In the genomic region with DNA sequence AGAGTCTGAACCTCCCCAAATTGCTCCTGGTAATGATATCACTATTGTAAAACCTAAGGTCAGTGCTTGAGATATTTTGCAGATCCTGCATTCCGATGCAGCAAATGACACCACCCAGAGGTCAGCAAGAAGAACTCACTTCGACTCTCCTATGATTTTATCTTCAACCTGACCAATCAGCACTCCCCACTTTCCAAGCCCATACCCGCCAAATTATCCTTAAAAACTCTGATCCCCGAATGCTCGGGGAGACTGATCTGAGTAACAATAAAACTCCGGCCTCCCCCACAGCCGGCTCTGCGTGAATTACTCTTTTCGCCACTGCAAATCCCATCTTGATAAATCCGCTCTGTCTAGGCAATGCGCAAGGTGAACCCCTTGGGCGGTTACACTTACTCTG, we compare ENCODE assay signal across 8 cellular contexts.
A peak's percentile ranks its signal among the peaks of the same experiment; 100 is the strongest.
DNase-seq lines count a peak whose midpoint lies in the region; ATAC-seq and TF ChIP-seq lines count a peak whose summit lies in the region.
"Had no signal": no experiment of that assay in that cellular context is flagged by ENCODE, and none has a peak within 500 bp of the region (broad histone marks: within the 10 kb centered on the region; RNA-seq: fewer than 3 reads in every experiment).

No MANE protein-coding gene starts in this region.

- no peaks in the 10 kb centered on the region for H3K9me3 ChIP-seq in neutrophil

- DNase-seq in NCI-H69 (lab: John Stamatoyannopoulos, UW) (peak; percentile 19), epidermal melanocyte (ENCODE audit: insufficient read length, low spot score) (peak; percentile 51), SHP77 (lab: John Stamatoyannopoulos, UW) (no peak)
- DNase-seq in activated naive CD8-positive, alpha-beta T cell treated with anti-CD3 and anti-CD28 coated beads, Interleukin-2, amount 50 U/mL, for 24 hours = no peak

- TF ChIP-seq CTCF in GM12873 (IDR thresholded peaks at IDR 0.05; ENCODE audit: insufficient read depth, low read depth, low read length, missing control alignments) = peak; percentile 55
- no peak for TF ChIP-seq CTCF in neutrophil (IDR thresholded peaks at IDR 0.05)

- H3K9me3 Mint-ChIP-seq in activated naive CD8-positive, alpha-beta T cell treated with anti-CD3 and anti-CD28 coated beads, Interleukin-2, amount 50 U/mL, for 24 hours = no peaks in the 10 kb centered on the region
- H3K9me3 Mint-ChIP-seq: stimulated activated effector memory CD8-positive, alpha-beta T cell treated with anti-CD3 and anti-CD28 coated beads, Interleukin-12 subunit alpha, Interleukin-12 subunit beta, amount 100 ng/mL, for 72 hours had no signal

- H3K36me3 Mint-ChIP-seq in activated naive CD8-positive, alpha-beta T cell treated with anti-CD3 and anti-CD28 coated beads, Interleukin-2, amount 50 U/mL, for 24 hours (ENCODE audit: low read depth) = peaks cover 2% of the 10 kb centered on the region

- no peak for ATAC-seq in activated naive CD8-positive, alpha-beta T cell treated with anti-CD3 and anti-CD28 coated beads, Interleukin-2, amount 50 U/mL, for 24 hours
- ATAC-seq in GM18909 (IDR thresholded peaks at IDR 0.05; ENCODE audit: poor library complexity, unreplicated experiment) = no peak
- ATAC-seq: stimulated activated effector memory CD8-positive, alpha-beta T cell treated with anti-CD3 and anti-CD28 coated beads, Interleukin-12 subunit alpha, Interleukin-12 subunit beta, amount 100 ng/mL, for 72 hours had no signal

- H3K27me3 Mint-ChIP-seq in activated naive CD8-positive, alpha-beta T cell treated with anti-CD3 and anti-CD28 coated beads, Interleukin-2, amount 50 U/mL, for 24 hours = no peaks in the 10 kb centered on the region

- H3K4me3 Mint-ChIP-seq in activated naive CD8-positive, alpha-beta T cell treated with anti-CD3 and anti-CD28 coated beads, Interleukin-2, amount 50 U/mL, for 24 hours = no peak overlapping the region
- H3K4me3 Mint-ChIP-seq: stimulated activated effector memory CD8-positive, alpha-beta T cell treated with anti-CD3 and anti-CD28 coated beads, Interleukin-12 subunit alpha, Interleukin-12 subunit beta, amount 100 ng/mL, for 72 hours had no signal

- peaks cover 17 to 20% of the 10 kb centered on the region in 2 experiments for H3K4me1 ChIP-seq in neutrophil (ENCODE audit: control insufficient read depth in 1 of 2, insufficient read depth in 1 of 2, low read depth in 1 of 2, low read length in 1 of 2)

- peaks cover 11% of the 10 kb centered on the region for H3K27me3 ChIP-seq in neutrophil

- peak overlapping the region; percentile 93 for H3K27ac ChIP-seq in neutrophil

- no peak overlapping the region for H3K27ac Mint-ChIP-seq in activated naive CD8-positive, alpha-beta T cell treated with anti-CD3 and anti-CD28 coated beads, Interleukin-2, amount 50 U/mL, for 24 hours
- H3K27ac Mint-ChIP-seq: stimulated activated effector memory CD8-positive, alpha-beta T cell treated with anti-CD3 and anti-CD28 coated beads, Interleukin-12 subunit alpha, Interleukin-12 subunit beta, amount 100 ng/mL, for 72 hours had no signal

- H3K4me1 Mint-ChIP-seq in activated naive CD8-positive, alpha-beta T cell treated with anti-CD3 and anti-CD28 coated beads, Interleukin-2, amount 50 U/mL, for 24 hours = peaks cover 34% of the 10 kb centered on the region

- H3K4me3 ChIP-seq in neutrophil (ENCODE audit: low read depth in 1 of 2, low read length in 1 of 2) = peak overlapping the region; percentile 88 to 98

- H3K36me3 ChIP-seq in neutrophil = no peaks in the 10 kb centered on the region

Comparison
In these comparisons a context has a peak if more than half of its experiments do, and no peak if none do; other contexts are left out.
1. DNase-seq: peak in NCI-H69 (single experiment) and epidermal melanocyte (single experiment); none in activated naive CD8-positive, alpha-beta T cell treated with anti-CD3 and anti-CD28 coated beads, Interleukin-2, amount 50 U/mL, for 24 hours (single experiment) and SHP77 (0 of 2).